19 cellular contexts compared by ENCODE assay signal in the genomic region with DNA sequence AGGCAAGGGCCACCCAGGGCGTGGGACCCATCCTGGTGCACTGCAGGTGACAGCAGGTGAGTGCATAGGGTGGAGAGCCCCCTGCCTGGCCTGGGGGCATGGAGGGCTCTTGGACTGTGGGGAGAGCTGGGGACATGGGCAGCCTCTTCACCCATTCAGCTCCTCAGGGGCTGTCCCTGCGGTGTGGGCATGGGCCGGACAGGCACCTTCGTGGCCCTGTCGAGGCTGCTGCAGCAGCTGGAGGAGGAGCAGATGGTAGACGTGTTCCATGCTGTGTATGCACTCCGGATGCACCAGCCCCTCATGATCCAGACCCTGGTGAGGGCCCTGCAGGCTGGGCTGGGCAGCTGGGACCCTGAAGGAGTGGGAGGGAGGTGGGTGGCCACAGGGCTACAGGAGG. TPM values are rescaled to one million over a fixed set of nuclear protein-coding genes. Genes with fewer than 3 reads are reported as not detected.
DNase-seq lines count a peak whose midpoint lies in the region; ATAC-seq, FAIRE-seq and TF ChIP-seq lines count a peak whose summit lies in the region.
"Had no signal": no experiment of that assay in that cellular context is flagged by ENCODE, and none has a peak within 500 bp of the region (broad histone marks: within the 10 kb centered on the region; RNA-seq: fewer than 3 reads in every experiment).

No MANE protein-coding gene starts in this region.

- CTCF ChIA-PET in H1 (lab: Charles Lee; ENCODE audit: partially characterized antibody) = interaction anchor here (0.6 to 3.5 kb wide), 7 partner anchors 45 to 652 kb away, joined by 3 to 22 read pairs (median 5); no protein-coding TSS in a partner anchor

- TF ChIP-seq POLR2A in H1 (IDR thresholded peaks at IDR 0.05; ENCODE audit: control extremely low read depth in 1 of 2, low read depth in 2 of 2, low read length in 2 of 2) = no peak

- ATAC-seq in GM21825 (IDR thresholded peaks at IDR 0.05; ENCODE audit: unreplicated experiment) = no peak
- ATAC-seq: CD8-positive, alpha-beta T cell; GM12878 had no signal

- H3K18ac ChIP-seq in H1 (ENCODE audit: extremely low read depth, low read length) (no peak overlapping the region), neuronal stem cell (ENCODE audit: low read length) (no peak overlapping the region)

- no peak for TF ChIP-seq RAD21 in H1 (IDR thresholded peaks at IDR 0.05 in 1 of 2, conservative IDR thresholded peaks at IDR 0.05 in 1 of 2; ENCODE audit: low read depth in 2 of 2, low read length in 2 of 2)

- POLR2A ChIA-PET in H1 (lab: Charles Lee; ENCODE audit: partially characterized antibody) = interaction anchor here (1.5 kb wide), 1 partner anchor 156 kb away, joined by 3 read pairs; no protein-coding TSS in a partner anchor

- H4K5ac ChIP-seq in H1 (ENCODE audit: insufficient read length, low read depth, low read length) = no peak overlapping the region

- no peak overlapping the region for H2BK5ac ChIP-seq in H1 (ENCODE audit: low read depth, low read length)
- no peak overlapping the region for H2BK5ac ChIP-seq in neuronal stem cell (ENCODE audit: low read length)

- H3K27me3 ChIP-seq in H1 (replicated peaks in 1 of 4; ENCODE audit: control insufficient read depth in 3 of 4, extremely low read depth in 1 of 4, insufficient read depth in 3 of 4, low read length in 3 of 4) (peaks cover 0 to 4% (median 1%) of the 10 kb centered on the region in 4 experiments; a peak in 4 of 7 replicates), neuronal stem cell (ENCODE audit: control insufficient read depth in 3 of 3, insufficient read depth in 3 of 3, low read depth in 1 of 3, low read length in 3 of 3) (peaks cover 0 to 23% (median 4%) of the 10 kb centered on the region in 3 experiments), SJCRH30 (no peaks in the 10 kb centered on the region)

- no peak overlapping the region for H2AFZ ChIP-seq in H1 (ENCODE audit: low read length)
- no peak overlapping the region for H2AFZ ChIP-seq in neuronal stem cell (ENCODE audit: low read length)

- H3K36me3 ChIP-seq in H1 (ENCODE audit: control insufficient read depth in 2 of 4, insufficient read depth in 4 of 4, low read length in 3 of 4) (no peaks in the 10 kb centered on the region), neuronal stem cell (replicated peaks in 1 of 2; ENCODE audit: control insufficient read depth in 2 of 2, insufficient read depth in 2 of 2, low read length in 2 of 2) (no peaks in the 10 kb centered on the region), SJCRH30 (no peaks in the 10 kb centered on the region)
- H3K36me3 ChIP-seq: BLaER1 had no signal

- no peak overlapping the region for H3K9ac ChIP-seq in H1 (replicated peaks in 1 of 4; ENCODE audit: extremely low read depth in 1 of 4, low read depth in 3 of 4, low read length in 3 of 4)
- H3K9ac ChIP-seq in neuronal stem cell (ENCODE audit: low read depth, low read length, poor library complexity) = peak overlapping the region; percentile 44
- H3K9ac ChIP-seq: BLaER1 had no signal

- H2BK12ac ChIP-seq in H1 (ENCODE audit: low read depth, low read length) = peak overlapping the region; percentile 27; the same call in 1 of the 2 replicates
- no peak overlapping the region for H2BK12ac ChIP-seq in neuronal stem cell (ENCODE audit: low read length)

- H3K23me2 ChIP-seq in H1 (ENCODE audit: low read depth, low read length) = no peaks in the 10 kb centered on the region; the same call in 1 of the 2 replicates

- H3K14ac ChIP-seq in H1 (ENCODE audit: insufficient read length) (no peak overlapping the region), neuronal stem cell (ENCODE audit: low read length) (no peak overlapping the region)

- H3K56ac ChIP-seq in H1 (replicated peaks; ENCODE audit: insufficient read length, low read depth, low read length) = no peak overlapping the region

- no peak overlapping the region for H2BK15ac ChIP-seq in H1 (ENCODE audit: low read length)
- H2BK15ac ChIP-seq in neuronal stem cell (ENCODE audit: low read length) = no peak overlapping the region

- no peak overlapping the region for H2BK20ac ChIP-seq in H1 (ENCODE audit: low read length)

- H2AK5ac ChIP-seq in H1 (ENCODE audit: low read depth, low read length) (no peak overlapping the region), neuronal stem cell (ENCODE audit: low read depth, low read length) (no peak overlapping the region)

- FAIRE-seq in H1 (lab: Jason Lieb, UNC) = no peak
- FAIRE-seq: A204.1, G401.6, GM12878 had no signal

- TF ChIP-seq EP300 in H1 (IDR thresholded peaks at IDR 0.05; ENCODE audit: borderline replicate concordance in 1 of 2, low read depth in 2 of 2, low read length in 2 of 2) = no peak

- H3K27ac ChIP-seq in H1 (ENCODE audit: low read depth, low read length) (no peak overlapping the region), neuronal stem cell (replicated peaks; ENCODE audit: low read length) (no peak overlapping the region), SJCRH30 (no peak overlapping the region)
- H3K27ac ChIP-seq: 22Rv1, BLaER1, C4-2B had no signal

- H3K79me1 ChIP-seq in H1 (ENCODE audit: low read depth, low read length) (no peaks in the 10 kb centered on the region), neuronal stem cell (ENCODE audit: low read depth, low read length) (peaks cover 2% of the 10 kb centered on the region)

- no peaks in the 10 kb centered on the region for H3K79me2 ChIP-seq in H1 (ENCODE audit: control insufficient read depth in 1 of 2, insufficient read depth in 2 of 2, low read length in 2 of 2)

- H3K4me3 ChIP-seq in H1 (ENCODE audit: extremely low read depth in 1 of 4, insufficient read depth in 2 of 4, low read depth in 3 of 4, low read length in 4 of 4) (no peak overlapping the region), neuronal stem cell (ENCODE audit: low read length in 2 of 2) (no peak overlapping the region), SJCRH30 (no peak overlapping the region)
- H3K4me3 ChIP-seq: BLaER1, GM12878 had no signal

- peaks cover 2% of the 10 kb centered on the region in 2 experiments for H4K20me1 ChIP-seq in H1 (replicated peaks in 1 of 2; ENCODE audit: control insufficient read depth in 1 of 2, insufficient read depth in 2 of 2, low read length in 2 of 2)

- no peak overlapping the region for H3K23ac ChIP-seq in H1 (ENCODE audit: insufficient read length)
- H3K23ac ChIP-seq in neuronal stem cell (ENCODE audit: low read depth, low read length, poor library complexity) = no peak overlapping the region

- peaks cover 0 to 7% (median 2%) of the 10 kb centered on the region in 4 experiments; a peak in 3 of 7 replicates for H3K4me1 ChIP-seq in H1 (replicated peaks in 1 of 4; ENCODE audit: control insufficient read depth in 3 of 4, insufficient read depth in 4 of 4, low read length in 3 of 4)
- H3K4me1 ChIP-seq in neuronal stem cell (ENCODE audit: control insufficient read depth in 2 of 2, insufficient read depth in 1 of 2, low read depth in 1 of 2, low read length in 2 of 2) = peaks cover 3 to 7% of the 10 kb centered on the region in 2 donors
- peaks cover 3% of the 10 kb centered on the region for H3K4me1 ChIP-seq in SJCRH30
- H3K4me1 ChIP-seq: Caco-2 had no signal

- H4K91ac ChIP-seq in H1 (replicated peaks; ENCODE audit: insufficient read length, low read length) = no peak overlapping the region
- H4K91ac ChIP-seq in neuronal stem cell (ENCODE audit: low read depth, low read length, poor library complexity) = no peak overlapping the region

- peak; percentile 26 for DNase-seq in DMS 273 (lab: John Stamatoyannopoulos, UW; ENCODE audit: unreplicated experiment)
- DNase-seq in DMS 273 treated with DMSO at 0.1 percent for 48 hours (lab: John Stamatoyannopoulos, UW) = no peak
- no peak for DNase-seq in H1 (ENCODE audit: low read depth in 1 of 2, low spot score in 2 of 2)
- DNase-seq in neuronal stem cell (ENCODE audit: low spot score) = no peak
- no peak for DNase-seq in SJCRH30
- DNase-seq: Caco-2; CD4-positive, CD25-positive, alpha-beta regulatory T cell; CD8-positive, alpha-beta T cell; DND-41; GOT3; H7; HCEC 1CT had no signal

- no peak overlapping the region for H2BK120ac ChIP-seq in H1 (replicated peaks; ENCODE audit: low read depth, low read length)
- H2BK120ac ChIP-seq in neuronal stem cell (ENCODE audit: low read depth, low read length) = no peak overlapping the region

- H3K4me2 ChIP-seq in H1 (ENCODE audit: insufficient read depth in 1 of 2, low read depth in 2 of 2, low read length in 2 of 2) (no peak overlapping the region), neuronal stem cell (ENCODE audit: insufficient read depth, low read length, poor library complexity, severe bottlenecking) (no peak overlapping the region)
- H3K4me2 ChIP-seq: BLaER1 had no signal

- TF ChIP-seq CTCF in H1 (IDR thresholded peaks at IDR 0.05; ENCODE audit: control extremely low read depth in 1 of 3, insufficient read depth in 1 of 3, low read depth in 1 of 3, low read length in 3 of 3) = no peak

- H3K9me3 ChIP-seq in H1 (ENCODE audit: insufficient read depth in 2 of 2, low read depth in 1 of 2, low read length in 1 of 2) = no peaks in the 10 kb centered on the region
- H3K9me3 ChIP-seq in neuronal stem cell (replicated peaks in 1 of 2; ENCODE audit: control insufficient read depth in 2 of 2, insufficient read depth in 1 of 2, low read depth in 1 of 2, low read length in 2 of 2) = no peaks in the 10 kb centered on the region
- H3K9me3 ChIP-seq in SJCRH30 (replicated peaks) = peaks cover 5% of the 10 kb centered on the region; the same call in 1 of the 2 replicates
- H3K9me3 ChIP-seq: Caco-2 had no signal

- H3K4ac ChIP-seq in H1 (replicated peaks; ENCODE audit: insufficient read length, low read depth, low read length) = no peak overlapping the region
- H3K4ac ChIP-seq in neuronal stem cell (ENCODE audit: low read length) = no peak overlapping the region

- 82% methylated on average over 4 of the region's 7 CpGs; no CpG with 5 or more reads in 1 of the 2 experiments for WGBS in H1 (ENCODE audit: extremely low coverage in 1 of 2, insufficient coverage in 1 of 2, insufficient read length in 1 of 2, insufficient replicate concordance in 2 of 2, low coverage in 1 of 2, low lambda C conversion rate in 2 of 2, missing lambda C conversion rate in 1 of 2), 2 experiments
- no CpG with 5 or more reads among the region's 7 CpGs for WGBS in neuronal stem cell (ENCODE audit: extremely low coverage in 2 of 2, insufficient read length in 2 of 2, insufficient replicate concordance in 1 of 2), 2 donors

- no peak overlapping the region for H4K8ac ChIP-seq in H1 (ENCODE audit: extremely low read depth, insufficient read depth, low read length)
- no peak overlapping the region for H4K8ac ChIP-seq in neuronal stem cell (ENCODE audit: low read depth, low read length)

RNA-seq across cellular contexts. Expression of gene SPTLC1, which starts 20.4 kb away (rescaled TPM):
- total RNA-seq in H1 (2021; fragmentation: NEBNext Ultra II Directional; extraction: Animal tissue kit (Norgen Biotek cat#: 25700)) = 62.1 and 64.2 TPM in 2 replicates
- polyA plus RNA-seq in H1 (2011; rRNA removed) = 21.6 and 34.2 TPM in 2 replicates
- polyA plus RNA-seq in H1 (2011; cell fraction: cytosol; rRNA removed) = 43.2 TPM
- polyA plus RNA-seq in H1 (2011; cell fraction: nucleus; rRNA removed) = 37.0 TPM
- 53.4 to 59.2 TPM (median 54.5 TPM) in 4 replicates for polyA plus RNA-seq in H1 (2012, experiment 1 of 2)
- 12.0 TPM for polyA plus RNA-seq in H1 (2012, experiment 2 of 2)
- polyA plus RNA-seq in H1 (2013, experiment 1 of 2) = 98.2 TPM
- polyA plus RNA-seq in H1 (2013, experiment 2 of 2) = 120 TPM
- 61.1 and 65.7 TPM in 2 replicates for polyA minus RNA-seq in H1 (2011; rRNA and poly(A)+ RNA removed)
- polyA minus RNA-seq in H1 (2011; cell fraction: cytosol; rRNA and poly(A)+ RNA removed) = 31.4 TPM
- 39.0 TPM for polyA minus RNA-seq in H1 (2011; cell fraction: nucleus; rRNA and poly(A)+ RNA removed)
- 52.6 TPM for polyA plus RNA-seq in neuronal stem cell (2013, experiment 1 of 2)
- 53.4 TPM for polyA plus RNA-seq in neuronal stem cell (2013, experiment 2 of 2)
- 112 and 121 TPM in 2 replicates for total RNA-seq in SJCRH30 (2014; rRNA removed; shearing (Covaris generic))
